ENCODE assay signal across 22 cellular contexts in genomic region chr4:11178433-11178832, GRCh38.
DNase-seq lines count a peak whose midpoint lies in the region; ATAC-seq, FAIRE-seq and TF ChIP-seq lines count a peak whose summit lies in the region.
"Had no signal": no experiment of that assay in that cellular context is flagged by ENCODE, and none has a peak within 500 bp of the region (broad histone marks: within the 10 kb centered on the region; RNA-seq: fewer than 3 reads in every experiment).

No MANE protein-coding gene starts in this region.

- no peak for TF ChIP-seq EP300 in HepG2 (IDR thresholded peaks at IDR 0.05; ENCODE audit: low read depth in 2 of 2, low read length in 2 of 2)
- no peak for TF ChIP-seq EP300 in HepG2 (CRISPR knock-in tag; IDR thresholded peaks at IDR 0.05; ENCODE audit: borderline replicate concordance)
- TF ChIP-seq EP300 in K562 (IDR thresholded peaks at IDR 0.05; ENCODE audit: low read length), result no peak

- no peaks in the 10 kb centered on the region for H3F3A ChIP-seq in PC-3 (ENCODE audit: low read length, unreplicated experiment)

- in situ Hi-C loops in HepG2 (cut with HindIII; ENCODE audit: extremely low pct_ligation_motif_present, low pct_unique_long_range_greater_than_20kb), result no loop called here
- in situ Hi-C loops in K562 (cut with MboI), result no loop called here

- 4% methylated on average over 5 of the region's 5 CpGs for WGBS in HepG2 (ENCODE audit: low lambda C conversion rate)
- 43% methylated on average over 5 of the region's 5 CpGs for WGBS in right lobe of liver (ENCODE audit: insufficient coverage, low coverage, low lambda C conversion rate, missing lambda C conversion rate)
- 0% methylated on average over 5 of the region's 5 CpGs for WGBS in K562 (ENCODE audit: insufficient coverage, low coverage, missing lambda C conversion rate)

- H3K27ac ChIP-seq in HepG2 (ENCODE audit: extremely low read length, insufficient read depth, low read length), result no peak overlapping the region
- H3K27ac ChIP-seq in right lobe of liver, result no peak overlapping the region
- H3K27ac ChIP-seq in K562 (ENCODE audit: extremely low read depth, low read depth, low read length), result no peak overlapping the region
- H3K27ac ChIP-seq in PC-3 (ENCODE audit: low read length), result no peak overlapping the region
- H3K27ac ChIP-seq: BLaER1 treated with 17β-estradiol and CSF1 and Interleukin-3, amounts not matched to agents 10 nM and 100 nM; C4-2B had no signal

- POLR2A ChIA-PET in HepG2 (lab: Yijun Ruan, JAX) (no interaction called here), K562 (lab: Yijun Ruan, JAX) (interaction anchor here (0.6 kb wide), 1 partner anchor 218 kb away, joined by 3 read pairs; no protein-coding TSS in a partner anchor), PC-3 (lab: Charles Lee; ENCODE audit: unreplicated experiment) (no interaction called here)

- TF ChIP-seq CTCF in HepG2 (CRISPR knock-in tag; IDR thresholded peaks at IDR 0.05) (no peak), right lobe of liver (IDR thresholded peaks at IDR 0.05) (no peak), K562 (IDR thresholded peaks at IDR 0.05 in 2 of 3, conservative IDR thresholded peaks at IDR 0.05 in 1 of 3; ENCODE audit: insufficient read depth in 2 of 3, low read depth in 1 of 3, low read length in 3 of 3) (no peak), PC-3 (conservative IDR thresholded peaks at IDR 0.05; ENCODE audit: low read depth, low read length) (no peak)

- no peaks in the 10 kb centered on the region for H3K79me2 ChIP-seq in HepG2 (ENCODE audit: insufficient read depth, low read length)
- H3K79me2 ChIP-seq in K562 (ENCODE audit: control insufficient read depth, insufficient read depth, low read length), result no peaks in the 10 kb centered on the region
- no peaks in the 10 kb centered on the region for H3K79me2 ChIP-seq in PC-3 (ENCODE audit: low read length)

- H3K36me3 ChIP-seq in HepG2 (replicated peaks in 1 of 2; ENCODE audit: control insufficient read depth in 1 of 2, insufficient read depth in 2 of 2, low read length in 2 of 2), result no peaks in the 10 kb centered on the region
- H3K36me3 ChIP-seq in right lobe of liver, result no peaks in the 10 kb centered on the region
- no peaks in the 10 kb centered on the region for H3K36me3 ChIP-seq in K562 (ENCODE audit: control insufficient read depth, insufficient read depth, low read length)
- no peaks in the 10 kb centered on the region for H3K36me3 ChIP-seq in PC-3 (ENCODE audit: low read depth, low read length)
- H3K36me3 ChIP-seq: BLaER1 treated with 17β-estradiol and CSF1 and Interleukin-3, amounts not matched to agents 10 nM and 100 nM had no signal

- H3K4me2 ChIP-seq in HepG2 (ENCODE audit: low read depth, low read length) (no peak overlapping the region), K562 (ENCODE audit: insufficient read depth, low read length) (no peak overlapping the region), PC-3 (ENCODE audit: low read length) (no peak overlapping the region)
- H3K4me2 ChIP-seq: BLaER1 treated with 17β-estradiol and CSF1 and Interleukin-3, amounts not matched to agents 10 nM and 100 nM had no signal

- peaks cover 86% of the 10 kb centered on the region for H3K9me3 ChIP-seq in HepG2 (ENCODE audit: low read length)
- no peaks in the 10 kb centered on the region for H3K9me3 ChIP-seq in right lobe of liver
- 0 out of 2 replicates have a peak, but pooled peaks cover 2% of the 10 kb centered on the region for H3K9me3 ChIP-seq in K562 (replicated peaks; ENCODE audit: control insufficient read depth, insufficient read depth, low read depth, low read length)
- no peaks in the 10 kb centered on the region for H3K9me3 ChIP-seq in PC-3 (ENCODE audit: low read length)
- H3K9me3 ChIP-seq: BLaER1 treated with 17β-estradiol and CSF1 and Interleukin-3, amounts not matched to agents 10 nM and 100 nM; Caco-2 had no signal

- CTCF ChIA-PET in HepG2 (lab: Yijun Ruan, JAX; ENCODE audit: low intra/inter-chr PET ratio, low total read pairs) (no interaction called here), K562 (lab: Yijun Ruan, JAX; ENCODE audit: low intra/inter-chr PET ratio) (no interaction called here), PC-3 (lab: Charles Lee) (no interaction called here)

- no peaks in the 10 kb centered on the region for H3K4me1 ChIP-seq in HepG2 (ENCODE audit: insufficient read depth, low read length)
- no peaks in the 10 kb centered on the region for H3K4me1 ChIP-seq in right lobe of liver
- H3K4me1 ChIP-seq in K562 (replicated peaks in 1 of 2; ENCODE audit: control insufficient read depth in 2 of 2, insufficient read depth in 2 of 2, low read length in 2 of 2), result no peaks in the 10 kb centered on the region
- no peaks in the 10 kb centered on the region; the same call in 1 of the 2 replicates for H3K4me1 ChIP-seq in PC-3 (ENCODE audit: insufficient read depth, low read length)
- H3K4me1 ChIP-seq: BLaER1 treated with 17β-estradiol and CSF1 and Interleukin-3, amounts not matched to agents 10 nM and 100 nM; Caco-2 had no signal

- no peak for TF ChIP-seq POLR2A in HepG2 (IDR thresholded peaks at IDR 0.05; ENCODE audit: insufficient read depth in 1 of 2, low read depth in 2 of 2, low read length in 2 of 2)
- no peak for TF ChIP-seq POLR2A in right lobe of liver (IDR thresholded peaks at IDR 0.05)
- no peak for TF ChIP-seq POLR2A in K562 (conservative IDR thresholded peaks at IDR 0.05)

- FAIRE-seq in HepG2 (lab: Jason Lieb, UNC) (no peak), K562 (lab: Jason Lieb, UNC) (no peak)
- FAIRE-seq: A204.1, D721Med, G401.6, GM12892, GM18507, GM19239 had no signal

- H3K4me3 ChIP-seq in HepG2 (replicated peaks in 1 of 3; ENCODE audit: insufficient read depth in 1 of 3, low read depth in 2 of 3, low read length in 3 of 3) (no peak overlapping the region), right lobe of liver (no peak overlapping the region), K562 (no peak overlapping the region), PC-3 (ENCODE audit: low read length) (no peak overlapping the region)
- H3K4me3 ChIP-seq: BLaER1 treated with 17β-estradiol and CSF1 and Interleukin-3, amounts not matched to agents 10 nM and 100 nM had no signal

- no peak for TF ChIP-seq RAD21 in HepG2 (CRISPR knock-in tag; IDR thresholded peaks at IDR 0.05)
- no peak for TF ChIP-seq RAD21 in K562 (CRISPR knock-in tag; conservative IDR thresholded peaks at IDR 0.05 in 1 of 2, IDR thresholded peaks at IDR 0.05 in 1 of 2)

- H4K20me1 ChIP-seq in HepG2 (ENCODE audit: insufficient read depth, low read length), result no peaks in the 10 kb centered on the region
- H4K20me1 ChIP-seq in K562 (replicated peaks; ENCODE audit: control insufficient read depth, insufficient read depth, low read length), result no peaks in the 10 kb centered on the region
- no peaks in the 10 kb centered on the region for H4K20me1 ChIP-seq in PC-3 (ENCODE audit: low read length)
- H4K20me1 ChIP-seq: BLaER1 treated with 17β-estradiol and CSF1 and Interleukin-3, amounts not matched to agents 10 nM and 100 nM had no signal

- no peak overlapping the region for H2AFZ ChIP-seq in HepG2 (ENCODE audit: low read length)
- no peak overlapping the region for H2AFZ ChIP-seq in K562 (ENCODE audit: low read depth, low read length)
- H2AFZ ChIP-seq in PC-3 (ENCODE audit: low read length), result no peak overlapping the region

- H3K9me2 ChIP-seq in PC-3 (replicated peaks; ENCODE audit: low read length), result no peaks in the 10 kb centered on the region

- ATAC-seq in HepG2, result no peak
- ATAC-seq in right lobe of liver, result no peak
- ATAC-seq in K562, result no peak
- ATAC-seq in HG03442 (IDR thresholded peaks at IDR 0.05; ENCODE audit: unreplicated experiment), result no peak
- no peak for ATAC-seq in PC-3
- ATAC-seq: CD8-positive, alpha-beta T cell had no signal

- H3K9me1 ChIP-seq in K562 (ENCODE audit: control insufficient read depth, insufficient read depth, low read length), result no peaks in the 10 kb centered on the region

- H3K27me3 ChIP-seq in HepG2 (ENCODE audit: control insufficient read depth in 1 of 2, insufficient read depth in 2 of 2, low read length in 2 of 2) (no peaks in the 10 kb centered on the region), right lobe of liver (no peaks in the 10 kb centered on the region), K562 (ENCODE audit: control insufficient read depth in 2 of 2, insufficient read depth in 2 of 2, low read length in 2 of 2) (no peaks in the 10 kb centered on the region), PC-3 (ENCODE audit: low read length) (no peaks in the 10 kb centered on the region)
- H3K27me3 ChIP-seq: BLaER1 treated with 17β-estradiol and CSF1 and Interleukin-3, amounts not matched to agents 10 nM and 100 nM had no signal

- BruUV-seq in HepG2 (replicated peaks; lab: Mats Ljungman, UMichigan) (no TSS peak), K562 (replicated peaks; lab: Mats Ljungman, UMichigan) (no TSS peak), PC-3 (replicated peaks; lab: Mats Ljungman, UMichigan) (no TSS peak)

- DNase-seq in HepG2 (ENCODE audit: low spot score) (no peak), right lobe of liver (no peak), NCI-H69 (lab: John Stamatoyannopoulos, UW) (peak; percentile 37), K562 (ENCODE audit: extremely low read depth in 1 of 4, low spot score in 3 of 4) (no peak), PC-3 (no peak)
- DNase-seq: 8988T; AML-193; Caco-2; Calu3; CD4-positive, alpha-beta T cell; CD8-positive, alpha-beta T cell; DMS79 treated with DMSO at 0.1 percent for 48 hours; GF-D8 had no signal

- intact Hi-C loops in HepG2 (cut with micrococcal nuclease; ENCODE audit: unreplicated experiment), result no loop called here
- intact Hi-C loops in right lobe of liver (cut with DNase I), result no loop called here
- intact Hi-C loops in K562 (cut with micrococcal nuclease), result no loop called here
- intact Hi-C loops in PC-3 (cut with micrococcal nuclease), result no loop called here

- H3K9ac ChIP-seq in HepG2 (ENCODE audit: insufficient read depth, low read depth, low read length) (no peak overlapping the region), K562 (ENCODE audit: insufficient read depth in 1 of 2, low read depth in 2 of 2, low read length in 2 of 2) (no peak overlapping the region), PC-3 (ENCODE audit: low read length) (no peak overlapping the region)
- H3K9ac ChIP-seq: BLaER1 treated with 17β-estradiol and CSF1 and Interleukin-3, amounts not matched to agents 10 nM and 100 nM had no signal

TF ChIP-seq in HepG2, 621 proteins besides CTCF, POLR2A, EP300 and RAD21 (continues in another document):
- TF ChIP-seq ATF1 (CRISPR knock-in tag; IDR thresholded peaks at IDR 0.05), result no peak
- TF ChIP-seq ZNF747 (CRISPR knock-in tag; IDR thresholded peaks at IDR 0.05; ENCODE audit: borderline replicate concordance), result no peak

TF ChIP-seq in K562, 482 proteins besides CTCF, POLR2A, EP300 and RAD21 (continues in another document):
- no peak for TF ChIP-seq DEAF1 (CRISPR knock-in tag; IDR thresholded peaks at IDR 0.05)

Comparison
In these comparisons a context has a peak if more than half of its experiments do, and no peak if none do; other contexts are left out.
1. Of the 241 proteins assayed by ChIP-seq in both HepG2 and K562: peak only in HepG2: none; only in K562: TFE3; in both: RAD51; in neither: 238; mixed calls (peak in some experiments, not most) for 1.